Comparison of ENCODE assay signal across 10 cellular contexts in genomic region chr6:82013561-82014275, GRCh38.
DNase-seq lines count a peak whose midpoint lies in the region; ATAC-seq, FAIRE-seq and TF ChIP-seq lines count a peak whose summit lies in the region.
"Had no signal": no experiment of that assay in that cellular context is flagged by ENCODE, and none has a peak within 500 bp of the region (broad histone marks: within the 10 kb centered on the region; RNA-seq: fewer than 3 reads in every experiment).

No MANE protein-coding gene starts in this region.

- CTCF ChIA-PET in CD4-positive, alpha-beta T cell (lab: Charles Lee), result no interaction called here
- CTCF ChIA-PET in WTC11 (lab: Charles Lee), result no interaction called here

- H3K4me3 ChIP-seq in skeletal muscle cell (ENCODE audit: low read depth, low read length) (no peak overlapping the region), upper lobe of right lung (no peak overlapping the region)

- H3K27ac Mint-ChIP-seq in CD4-positive, alpha-beta T cell, result no peak overlapping the region
- no peak overlapping the region for H3K27ac Mint-ChIP-seq in WTC11
- H3K27ac Mint-ChIP-seq: activated T-helper 17 cell treated with anti-CD3 and anti-CD28 coated beads, Interleukin-2, amount 50 U/mL, for 72 hours; CD4-positive, CD25-positive, alpha-beta regulatory T cell had no signal

- DNase-seq in H54 (ENCODE audit: insufficient read length, low spot score) (no peak), amniotic stem cell (lab: John Stamatoyannopoulos, UW) (peak; percentile 19), foreskin keratinocyte (peak in 1 of 2 donors; percentile 59), skeletal muscle cell (ENCODE audit: low read depth) (peak; percentile 81), WTC11 (ENCODE audit: low spot score) (no peak), upper lobe of right lung (no peak), NCI-H345 treated with DMSO at 0.1 percent for 48 hours (lab: John Stamatoyannopoulos, UW; ENCODE audit: unreplicated experiment) (no peak)
- no peak for DNase-seq in CD4-positive, alpha-beta T cell
- DNase-seq: CD4-positive, CD25-positive, alpha-beta regulatory T cell had no signal

- no peak for TF ChIP-seq POLR2A in H54 (IDR thresholded peaks at IDR 0.05; ENCODE audit: low read depth, low read length)

- no peaks in the 10 kb centered on the region for H3K9me3 ChIP-seq in CD4-positive, alpha-beta T cell (ENCODE audit: control insufficient read depth, low read length)
- H3K9me3 ChIP-seq in upper lobe of right lung, result peaks cover 5% of the 10 kb centered on the region

- POLR2A ChIA-PET in CD4-positive, alpha-beta T cell (lab: Charles Lee), result no interaction called here
- POLR2A ChIA-PET in WTC11 (lab: Charles Lee), result no interaction called here

- peaks cover 6% of the 10 kb centered on the region for H3K9me3 Mint-ChIP-seq in CD4-positive, alpha-beta T cell
- peaks cover 22% of the 10 kb centered on the region for H3K9me3 Mint-ChIP-seq in WTC11
- H3K9me3 Mint-ChIP-seq: activated T-helper 17 cell treated with anti-CD3 and anti-CD28 coated beads, Interleukin-2, amount 50 U/mL, for 72 hours had no signal

- no peaks in the 10 kb centered on the region for H3K36me3 ChIP-seq in upper lobe of right lung

- H3K27me3 ChIP-seq in foreskin keratinocyte (no peaks in the 10 kb centered on the region), upper lobe of right lung (no peaks in the 10 kb centered on the region)
- no peaks in the 10 kb centered on the region for H3K27me3 ChIP-seq in CD4-positive, alpha-beta T cell (ENCODE audit: control insufficient read depth, insufficient read depth, low read length)

- FAIRE-seq in H54 (lab: Jason Lieb, UNC), result peak; percentile 90

- H3K27me3 Mint-ChIP-seq in CD4-positive, alpha-beta T cell, result no peaks in the 10 kb centered on the region
- no peaks in the 10 kb centered on the region for H3K27me3 Mint-ChIP-seq in WTC11 (ENCODE audit: low read depth)
- H3K27me3 Mint-ChIP-seq: activated T-helper 17 cell treated with anti-CD3 and anti-CD28 coated beads, Interleukin-2, amount 50 U/mL, for 72 hours; CD4-positive, CD25-positive, alpha-beta regulatory T cell had no signal

- H3K27ac ChIP-seq in foreskin keratinocyte (peak overlapping the region; percentile 39), upper lobe of right lung (no peak overlapping the region)
- no peak overlapping the region for H3K27ac ChIP-seq in CD4-positive, alpha-beta T cell (ENCODE audit: low read depth, low read length)

- TF ChIP-seq CTCF in foreskin keratinocyte (conservative IDR thresholded peaks at IDR 0.05) (no peak), WTC11 (IDR thresholded peaks at IDR 0.05) (no peak), upper lobe of right lung (IDR thresholded peaks at IDR 0.05) (no peak)
- no peak for TF ChIP-seq CTCF in CD4-positive, alpha-beta T cell (IDR thresholded peaks at IDR 0.05)

- ATAC-seq in foreskin keratinocyte (peak; percentile 57), WTC11 (no peak), upper lobe of right lung (no peak)
- no peak for ATAC-seq in CD4-positive, alpha-beta T cell (ENCODE audit: poor library complexity)
- ATAC-seq: activated T-helper 17 cell treated with anti-CD3 and anti-CD28 coated beads, Interleukin-2, amount 50 U/mL, for 72 hours had no signal

- no peaks in the 10 kb centered on the region for H3K36me3 Mint-ChIP-seq in CD4-positive, alpha-beta T cell (ENCODE audit: low read depth)
- H3K36me3 Mint-ChIP-seq in WTC11, result peaks cover 18% of the 10 kb centered on the region
- H3K36me3 Mint-ChIP-seq: CD4-positive, CD25-positive, alpha-beta regulatory T cell had no signal

- H3K4me3 Mint-ChIP-seq in CD4-positive, alpha-beta T cell, result no peak overlapping the region
- no peak overlapping the region for H3K4me3 Mint-ChIP-seq in WTC11
- H3K4me3 Mint-ChIP-seq: activated T-helper 17 cell treated with anti-CD3 and anti-CD28 coated beads, Interleukin-2, amount 50 U/mL, for 72 hours; CD4-positive, CD25-positive, alpha-beta regulatory T cell had no signal

- intact Hi-C loops in CD4-positive, alpha-beta T cell (cut with DNase I, micrococcal nuclease), result no loop called here
- intact Hi-C loops in upper lobe of right lung (cut with DNase I), result no loop called here

- peaks cover 27% of the 10 kb centered on the region for H3K4me1 ChIP-seq in foreskin keratinocyte
- H3K4me1 ChIP-seq in upper lobe of right lung, result peaks cover 21% of the 10 kb centered on the region

- H3K4me1 Mint-ChIP-seq in CD4-positive, alpha-beta T cell (ENCODE audit: low read depth), result no peaks in the 10 kb centered on the region
- peaks cover 11% of the 10 kb centered on the region for H3K4me1 Mint-ChIP-seq in WTC11
- H3K4me1 Mint-ChIP-seq: activated T-helper 17 cell treated with anti-CD3 and anti-CD28 coated beads, Interleukin-2, amount 50 U/mL, for 72 hours; CD4-positive, CD25-positive, alpha-beta regulatory T cell had no signal

TF ChIP-seq in WTC11, 78 proteins besides CTCF, POLR2A, EP300 and RAD21:
- TF ChIP-seq MLX (CRISPR knock-in tag; IDR thresholded peaks at IDR 0.05), result no peak
- no peak for TF ChIP-seq USF2 (CRISPR knock-in tag; IDR thresholded peaks at IDR 0.05)
- TF ChIP-seq E2F4 (CRISPR knock-in tag; IDR thresholded peaks at IDR 0.05; ENCODE audit: borderline replicate concordance, low read depth), result no peak
- TF ChIP-seq PRDM15 (CRISPR knock-in tag; IDR thresholded peaks at IDR 0.05), result no peak
- TF ChIP-seq ZBTB21 (CRISPR knock-in tag; IDR thresholded peaks at IDR 0.05; ENCODE audit: borderline replicate concordance), result no peak
- TF ChIP-seq SOX15 (CRISPR knock-in tag; IDR thresholded peaks at IDR 0.05), result no peak
- TF ChIP-seq NFATC4 (CRISPR knock-in tag; IDR thresholded peaks at IDR 0.05), result no peak
- TF ChIP-seq MYBL2 (CRISPR knock-in tag; IDR thresholded peaks at IDR 0.05), result no peak
- no peak for TF ChIP-seq ZNF317 (CRISPR knock-in tag; IDR thresholded peaks at IDR 0.05; ENCODE audit: borderline replicate concordance, low read depth)

Comparison
In these comparisons a context has a peak if more than half of its experiments do, and no peak if none do; other contexts are left out.
1. DNase-seq: peak in amniotic stem cell (single experiment) and skeletal muscle cell (single experiment); none in H54 (single experiment), CD4-positive, alpha-beta T cell (0 of 10), WTC11 (single experiment), upper lobe of right lung (single experiment) and NCI-H345 treated with DMSO at 0.1 percent for 48 hours (single experiment).